ENCODE assay signal across 1 cellular context in genomic region chr19:48993175-48994034, GRCh38.
A peak's percentile ranks its signal among the peaks of the same experiment; 100 is the strongest.
TF ChIP-seq lines count a peak whose summit lies in the region.

GYS1 (minus strand) TSS chr19:48993309; CDS start chr19:48993112, 197 bp downstream.
RUVBL2 (plus strand) TSS chr19:48993887; CDS start chr19:48993912, 25 bp downstream.

TF ChIP-seq in HepG2, 621 proteins besides CTCF, POLR2A, EP300 and RAD21 (continued from another document and continues in another):
- TF ChIP-seq KDM2A (CRISPR knock-in tag; IDR thresholded peaks at IDR 0.05; ENCODE audit: borderline replicate concordance, low read depth): peak; percentile 56
- peak; percentile 84 for TF ChIP-seq REL (CRISPR knock-in tag; conservative IDR thresholded peaks at IDR 0.05)
- no peak; the same call in 1 of the 2 replicates for TF ChIP-seq RXRB (CRISPR knock-in tag; IDR thresholded peaks at IDR 0.05; ENCODE audit: borderline replicate concordance)
- 0 out of 2 replicates have a peak, but pooled peaks have one; percentile 5 for TF ChIP-seq SMAD3 (CRISPR knock-in tag; IDR thresholded peaks at IDR 0.05)
- no peak for TF ChIP-seq KMT2B (CRISPR knock-in tag; IDR thresholded peaks at IDR 0.05)
- peak; percentile 96 for TF ChIP-seq POLR2AphosphoS5 (IDR thresholded peaks at IDR 0.05; ENCODE audit: low read depth, low read length)
- TF ChIP-seq ZNF138 (CRISPR knock-in tag; IDR thresholded peaks at IDR 0.05; ENCODE audit: low read depth): 0 out of 2 replicates have a peak, but pooled peaks have one; percentile 56
- TF ChIP-seq FOXK2 (IDR thresholded peaks at IDR 0.05): peak; percentile 47; the same call in 1 of the 2 replicates
- peak; percentile 38; the same call in 1 of the 2 replicates for TF ChIP-seq ZNF274 (CRISPR knock-in tag; IDR thresholded peaks at IDR 0.05)
- peak; percentile 53 for TF ChIP-seq ELF1 (CRISPR knock-in tag; IDR thresholded peaks at IDR 0.05)
- TF ChIP-seq REST (IDR thresholded peaks at IDR 0.05; ENCODE audit: borderline replicate concordance in 1 of 2, low read depth in 1 of 2, low read length in 2 of 2): peak in 1 of 2 experiments; percentile 8; a peak in 1 of 4 replicates
- TF ChIP-seq ZNF160 (CRISPR knock-in tag; IDR thresholded peaks at IDR 0.05): no peak
- 0 out of 2 replicates have a peak, but pooled peaks have one; percentile 14 for TF ChIP-seq HIVEP1 (CRISPR knock-in tag; IDR thresholded peaks at IDR 0.05)
- 0 out of 2 replicates have a peak, but pooled peaks have one; percentile 5 for TF ChIP-seq SKIL (CRISPR knock-in tag; IDR thresholded peaks at IDR 0.05; ENCODE audit: borderline replicate concordance)
- TF ChIP-seq MEIS1 (CRISPR knock-in tag; IDR thresholded peaks at IDR 0.05; ENCODE audit: borderline replicate concordance): 0 out of 2 replicates have a peak, but pooled peaks have one; percentile 26
- peak; percentile 97 for TF ChIP-seq NFYC (CRISPR knock-in tag; IDR thresholded peaks at IDR 0.05)
- TF ChIP-seq KMT2A (CRISPR knock-in tag; IDR thresholded peaks at IDR 0.05): no peak
- TF ChIP-seq BCL6 (CRISPR knock-in tag; IDR thresholded peaks at IDR 0.05): peak; percentile 26
- TF ChIP-seq SIX4 (CRISPR knock-in tag; IDR thresholded peaks at IDR 0.05): peak; percentile 11; the same call in 1 of the 2 replicates
- TF ChIP-seq GATAD2A (CRISPR knock-in tag; IDR thresholded peaks at IDR 0.05): peak; percentile 82
- TF ChIP-seq ZNF18 (CRISPR knock-in tag; IDR thresholded peaks at IDR 0.05; ENCODE audit: insufficient replicate concordance): peak; percentile 53
- TF ChIP-seq ZFY (CRISPR knock-in tag; IDR thresholded peaks at IDR 0.05): peak; percentile 79
- TF ChIP-seq RARG (CRISPR knock-in tag; IDR thresholded peaks at IDR 0.05; ENCODE audit: low read depth): no peak
- TF ChIP-seq ZNF775 (CRISPR knock-in tag; IDR thresholded peaks at IDR 0.05; ENCODE audit: borderline replicate concordance): no peak
- TF ChIP-seq TFDP1 (CRISPR knock-in tag; IDR thresholded peaks at IDR 0.05; ENCODE audit: borderline replicate concordance): peak; percentile 45; the same call in 1 of the 2 replicates
- peak in 1 of 2 experiments; percentile 57; a peak in 1 of 4 replicates for TF ChIP-seq KLF16 (CRISPR knock-in tag; IDR thresholded peaks at IDR 0.05)
- TF ChIP-seq ETV5 (CRISPR knock-in tag; IDR thresholded peaks at IDR 0.05; ENCODE audit: borderline replicate concordance): peak; percentile 58; the same call in 1 of the 2 replicates
- TF ChIP-seq ARNTL (CRISPR knock-in tag; IDR thresholded peaks at IDR 0.05): peak; percentile 56; the same call in 1 of the 2 replicates
- peak; percentile 83 for TF ChIP-seq CREB1 (IDR thresholded peaks at IDR 0.05)
- TF ChIP-seq CREB1 (CRISPR knock-in tag; IDR thresholded peaks at IDR 0.05): peak; percentile 78
- peak; percentile 92 to 95 for TF ChIP-seq HMGXB4 (CRISPR knock-in tag; IDR thresholded peaks at IDR 0.05; ENCODE audit: borderline replicate concordance in 1 of 2, low read depth in 1 of 2)
- TF ChIP-seq EHMT2 (IDR thresholded peaks at IDR 0.05; ENCODE audit: borderline replicate concordance, low read depth, low read length): peak; percentile 21; the same call in 1 of the 2 replicates
- peak; percentile 78 for TF ChIP-seq RBFOX2 (IDR thresholded peaks at IDR 0.05; ENCODE audit: low read depth, low read length)
- TF ChIP-seq PCBP1 (IDR thresholded peaks at IDR 0.05; ENCODE audit: borderline replicate concordance, low read depth, low read length): 0 out of 2 replicates have a peak, but pooled peaks have one; percentile 42
- peak; percentile 89 for TF ChIP-seq MAZ (IDR thresholded peaks at IDR 0.05; ENCODE audit: borderline replicate concordance, low read depth, low read length)
- no peak; the same call in none of the 2 replicates for TF ChIP-seq MAZ (CRISPR knock-in tag; IDR thresholded peaks at IDR 0.05; ENCODE audit: low read depth)
- TF ChIP-seq ZNF678 (CRISPR knock-in tag; IDR thresholded peaks at IDR 0.05): no peak
- peak; percentile 48; the same call in 1 of the 2 replicates for TF ChIP-seq NRL (CRISPR knock-in tag; IDR thresholded peaks at IDR 0.05; ENCODE audit: borderline replicate concordance)
- TF ChIP-seq MAX (IDR thresholded peaks at IDR 0.05): peak; percentile 66
- TF ChIP-seq HNF1A (IDR thresholded peaks at IDR 0.05; ENCODE audit: low read depth): peak; percentile 43; the same call in 1 of the 2 replicates
- TF ChIP-seq HNF1A (CRISPR knock-in tag; IDR thresholded peaks at IDR 0.05; ENCODE audit: borderline replicate concordance): no peak
- peak; percentile 75 for TF ChIP-seq ZNF687 (CRISPR knock-in tag; IDR thresholded peaks at IDR 0.05)
- TF ChIP-seq ZNF337 (CRISPR knock-in tag; IDR thresholded peaks at IDR 0.05; ENCODE audit: borderline replicate concordance, low read depth): 0 out of 2 replicates have a peak, but pooled peaks have one; percentile 54
- peak; percentile 45; the same call in 1 of the 2 replicates for TF ChIP-seq HOXA3 (CRISPR knock-in tag; IDR thresholded peaks at IDR 0.05)
